In genomic region chr1:225940385-225941151, GRCh38 we compare ENCODE assay signal across 12 cellular contexts. TPM values are rescaled to one million over a fixed set of nuclear protein-coding genes. Genes with fewer than 3 reads are reported as not detected.
DNase-seq lines count a peak whose midpoint lies in the region; ATAC-seq and TF ChIP-seq lines count a peak whose summit lies in the region.
"Had no signal": no experiment of that assay in that cellular context is flagged by ENCODE, and none has a peak within 500 bp of the region (broad histone marks: within the 10 kb centered on the region; RNA-seq: fewer than 3 reads in every experiment).

No MANE protein-coding gene starts in this region.

- peak overlapping the region; percentile 52 for H3K4me3 Mint-ChIP-seq in type B pancreatic cell
- H3K4me3 Mint-ChIP-seq: activated naive CD4-positive, alpha-beta T cell treated with anti-CD3 and anti-CD28 coated beads for 36 hours had no signal

- H3K27ac ChIP-seq in WERI-Rb-1 (peak overlapping the region; percentile 55), lower lobe of right lung (peak overlapping the region; percentile 31)
- H3K27ac ChIP-seq: SK-N-MC had no signal

- no peaks in the 10 kb centered on the region for H3K9me3 Mint-ChIP-seq in type B pancreatic cell
- H3K9me3 Mint-ChIP-seq: activated naive CD4-positive, alpha-beta T cell treated with anti-CD3 and anti-CD28 coated beads for 36 hours had no signal

- H3K27me3 Mint-ChIP-seq in type B pancreatic cell: peaks cover 8% of the 10 kb centered on the region

- H3K4me1 ChIP-seq in lower lobe of right lung: peaks cover 16% of the 10 kb centered on the region

- no peaks in the 10 kb centered on the region for H3K36me3 Mint-ChIP-seq in type B pancreatic cell

- intact Hi-C loops in lower lobe of right lung (cut with DNase I): no loop called here

- TF ChIP-seq CTCF in WERI-Rb-1 (IDR thresholded peaks at IDR 0.05; ENCODE audit: low read depth, low read length): no peak
- TF ChIP-seq CTCF in lower lobe of right lung (IDR thresholded peaks at IDR 0.05): no peak
- no peak for TF ChIP-seq CTCF in type B pancreatic cell (conservative IDR thresholded peaks at IDR 0.05)

- no peak overlapping the region for H3K27ac Mint-ChIP-seq in type B pancreatic cell
- H3K27ac Mint-ChIP-seq: activated naive CD4-positive, alpha-beta T cell treated with anti-CD3 and anti-CD28 coated beads for 36 hours had no signal

- H3K4me3 ChIP-seq in WERI-Rb-1 (ENCODE audit: low read depth, low read length) (no peak overlapping the region), lower lobe of right lung (no peak overlapping the region)
- H3K4me3 ChIP-seq: SK-N-MC had no signal

- H3K27me3 ChIP-seq in WERI-Rb-1 (ENCODE audit: insufficient read depth, low read depth, severe bottlenecking) (no peaks in the 10 kb centered on the region), lower lobe of right lung (ENCODE audit: low read depth) (no peaks in the 10 kb centered on the region)
- H3K27me3 ChIP-seq: breast epithelium had no signal

- peaks cover 13% of the 10 kb centered on the region for H3K4me1 Mint-ChIP-seq in type B pancreatic cell (ENCODE audit: unreplicated experiment)

- ATAC-seq in lower lobe of right lung: peak in 1 of 2 donors; percentile 8

- DNase-seq in WERI-Rb-1: no peak
- no peak for DNase-seq in lower lobe of right lung
- no peak for DNase-seq in type B pancreatic cell (ENCODE audit: extremely low spot score, unreplicated experiment)
- DNase-seq in H4 (ENCODE audit: low spot score): no peak
- no peak for DNase-seq in NCI-H1436 (lab: John Stamatoyannopoulos, UW)
- DNase-seq in DMS153 treated with DMSO at 0.1 percent for 48 hours (lab: John Stamatoyannopoulos, UW; ENCODE audit: unreplicated experiment): no peak
- DNase-seq: activated naive CD4-positive, alpha-beta T cell treated with anti-CD3 and anti-CD28 coated beads for 36 hours; DMS79; stimulated activated CD4-positive, alpha-beta T cell treated with anti-CD3 and anti-CD28 coated beads, Interleukin-2, amount 100 ng/mL, for 48 hours had no signal

- no peaks in the 10 kb centered on the region for H3K9me3 ChIP-seq in WERI-Rb-1 (ENCODE audit: severe bottlenecking)
- no peaks in the 10 kb centered on the region for H3K9me3 ChIP-seq in lower lobe of right lung
- H3K9me3 ChIP-seq: breast epithelium had no signal

- H3K36me3 ChIP-seq in WERI-Rb-1 (no peaks in the 10 kb centered on the region), lower lobe of right lung (no peaks in the 10 kb centered on the region)
- H3K36me3 ChIP-seq: breast epithelium had no signal

RNA-seq across cellular contexts. Expression of gene LEFTY2, which starts 0.5 kb away (rescaled TPM):
- total RNA-seq in lower lobe of right lung: 1.2 TPM
- not detected in 2 replicates for total RNA-seq in type B pancreatic cell (ENCODE audit: low replicate concordance)
- not detected in 2 replicates for total RNA-seq in H4 (2014; rRNA removed; shearing (Covaris generic))
- total RNA-seq: activated CD8-positive, alpha-beta memory T cell treated with anti-CD3 and anti-CD28 coated beads for 36 hours had no signal

RNA-seq across cellular contexts. Expression of gene PYCR2, which starts 16.5 kb away (rescaled TPM):
- total RNA-seq in lower lobe of right lung: 73.2 TPM
- total RNA-seq in type B pancreatic cell (ENCODE audit: low replicate concordance): 37.8 and 46.7 TPM in 2 replicates
- 37.2 and 38.6 TPM in 2 replicates for total RNA-seq in H4 (2014; rRNA removed; shearing (Covaris generic))

RNA-seq across cellular contexts. Expression of gene LEFTY1, which starts 51.6 kb away (rescaled TPM):
- total RNA-seq in lower lobe of right lung (not detected), type B pancreatic cell (ENCODE audit: low replicate concordance) (0.29 and 0.31 TPM in 2 replicates)
- 0.50 TPM in 1 of 2 replicates, not detected in the other for total RNA-seq in H4 (2014; rRNA removed; shearing (Covaris generic))
- total RNA-seq: activated CD8-positive, alpha-beta memory T cell treated with anti-CD3 and anti-CD28 coated beads for 36 hours had no signal

RNA-seq across cellular contexts. Expression of gene TMEM63A, which starts 58.4 kb away (rescaled TPM):
- total RNA-seq in lower lobe of right lung (141 TPM), type B pancreatic cell (ENCODE audit: low replicate concordance) (63.3 and 78.0 TPM in 2 replicates)
- total RNA-seq in H4 (2014; rRNA removed; shearing (Covaris generic)): 4.0 and 6.8 TPM in 2 replicates

RNA-seq across cellular contexts. Expression of gene SDE2, which starts 58.6 kb away (rescaled TPM):
- total RNA-seq in lower lobe of right lung: 18.4 TPM
- total RNA-seq in type B pancreatic cell (ENCODE audit: low replicate concordance): 15.0 and 15.1 TPM in 2 replicates
- 13.6 and 14.3 TPM in 2 replicates for total RNA-seq in H4 (2014; rRNA removed; shearing (Covaris generic))
